ENCODE assay signal across 17 cellular contexts in genomic region chr11:84498016-84498415, GRCh38.
A peak's percentile ranks its signal among the peaks of the same experiment; 100 is the strongest.
DNase-seq lines count a peak whose midpoint lies in the region; ATAC-seq and TF ChIP-seq lines count a peak whose summit lies in the region.
"Had no signal": no experiment of that assay in that cellular context is flagged by ENCODE, and none has a peak within 500 bp of the region (broad histone marks: within the 10 kb centered on the region; RNA-seq: fewer than 3 reads in every experiment).

No MANE protein-coding gene starts in this region.

- no peak for TF ChIP-seq CTCF in astrocyte of the spinal cord (IDR thresholded peaks at IDR 0.05; ENCODE audit: low read depth, low read length)

- no peak for ATAC-seq in GM21825 (IDR thresholded peaks at IDR 0.05; ENCODE audit: unreplicated experiment)
- ATAC-seq in HG02884 (IDR thresholded peaks at IDR 0.05; ENCODE audit: unreplicated experiment) = no peak
- ATAC-seq: left colon, Panc1 had no signal

- in situ Hi-C loops in astrocyte of the spinal cord (cut with HindIII; ENCODE audit: low sequenced_read_pairs) = no loop called here

- peak; percentile 2 for DNase-seq in stimulated activated CD4-positive, alpha-beta T cell treated with anti-CD3 and anti-CD28 coated beads, Interleukin-1b, Interleukin-23, amount 100 ng/mL, for 48 hours
- no peak for DNase-seq in stimulated activated CD4-positive, alpha-beta T cell treated with anti-CD3 and anti-CD28 coated beads, Interleukin-2, amount 100 ng/mL, for 48 hours
- DNase-seq in astrocyte of the spinal cord (ENCODE audit: low read depth, low spot score) = peak; percentile 32
- DNase-seq in kidney tubule cell (ENCODE audit: low spot score) = peak; percentile 61
- DNase-seq in stimulated activated naive CD4-positive, alpha-beta T cell (lab: John Stamatoyannopoulos, UW) = no peak
- DNase-seq in DMS53 (lab: John Stamatoyannopoulos, UW) = no peak
- DNase-seq: activated effector memory CD4-positive, alpha-beta T cell treated with anti-CD3 and anti-CD28 coated beads, Interleukin-2, amount 50 U/mL, for 16 hours; COR-L47; left colon; NCI-H1048; upper lobe of left lung had no signal

- H3K4me3 ChIP-seq in astrocyte of the spinal cord (ENCODE audit: low read depth, low read length) = no peak overlapping the region
- H3K4me3 ChIP-seq: dorsolateral prefrontal cortex, ovary, smooth muscle cell, upper lobe of left lung had no signal

Comparison
In these comparisons a context has a peak if more than half of its experiments do, and no peak if none do; other contexts are left out.
1. DNase-seq: peak in stimulated activated CD4-positive, alpha-beta T cell treated with anti-CD3 and anti-CD28 coated beads, Interleukin-1b, Interleukin-23, amount 100 ng/mL, for 48 hours (single experiment), astrocyte of the spinal cord (single experiment) and kidney tubule cell (single experiment); none in stimulated activated CD4-positive, alpha-beta T cell treated with anti-CD3 and anti-CD28 coated beads, Interleukin-2, amount 100 ng/mL, for 48 hours (0 of 2), stimulated activated naive CD4-positive, alpha-beta T cell (0 of 6) and DMS53 (single experiment).